Comparison of ENCODE assay signal across 12 cellular contexts in the genomic region with DNA sequence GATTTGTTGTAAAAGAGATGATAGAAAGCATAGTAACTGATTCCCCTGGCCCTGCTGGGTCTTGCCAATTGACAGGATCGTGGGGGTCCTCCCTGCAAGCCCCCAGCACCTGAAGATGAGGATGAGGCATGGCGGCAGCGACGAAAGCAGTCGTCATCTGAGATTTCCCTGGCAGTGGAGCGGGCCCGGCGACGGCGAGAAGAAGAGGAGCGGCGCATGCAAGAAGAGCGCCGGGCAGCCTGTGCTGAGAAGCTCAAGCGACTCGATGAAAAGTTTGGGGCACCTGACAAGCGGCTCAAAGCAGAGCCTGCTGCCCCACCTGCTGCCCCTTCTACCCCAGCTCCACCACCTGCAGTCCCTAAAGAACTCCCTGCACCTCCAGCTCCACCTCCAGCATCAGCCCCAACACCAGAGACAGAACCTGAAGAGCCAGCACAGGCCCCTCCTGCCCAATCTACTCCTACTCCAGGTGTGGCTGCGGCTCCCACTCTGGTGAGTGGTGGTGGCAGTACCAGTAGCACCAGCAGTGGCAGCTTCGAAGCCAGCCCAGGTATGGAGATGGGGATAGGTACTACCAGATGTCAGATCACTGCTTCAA. TPM values are rescaled to one million over a fixed set of nuclear protein-coding genes. Genes with fewer than 3 reads are reported as not detected.
"Had no signal": no experiment of that assay in that cellular context is flagged by ENCODE, and none has a peak within 500 bp of the region (broad histone marks: within the 10 kb centered on the region; RNA-seq: fewer than 3 reads in every experiment).

No MANE protein-coding gene starts in this region.

- H3K4me3 ChIP-seq: esophagus muscularis mucosa, prostate gland, testis had no signal

- H3K4me3 Mint-ChIP-seq: activated naive CD4-positive, alpha-beta T cell treated with anti-CD3 and anti-CD28 coated beads, Interleukin-2, amount 10 ng/mL, durations not matched to agents 7 days and 5 days; activated T-helper 1 cell treated with anti-CD3 and anti-CD28 coated beads, Interleukin-12 subunit alpha, Interleukin-12 subunit beta, Interleukin-2, Interleukin-4 antibody, amounts not matched to agents 30 ng/mL and 10 ng/mL and 1 ng/mL, durations not matched to agents 14 hours and 24 hours and 36 hours had no signal

- H3K9me3 ChIP-seq: esophagus muscularis mucosa, prostate gland, testis had no signal

- ATAC-seq: sciatic nerve had no signal

- H3K27ac Mint-ChIP-seq: activated naive CD4-positive, alpha-beta T cell treated with anti-CD3 and anti-CD28 coated beads, Interleukin-2, amount 10 ng/mL, durations not matched to agents 7 days and 5 days had no signal

- H3K27me3 ChIP-seq: esophagus muscularis mucosa, testis had no signal

- H3K4me1 ChIP-seq: prostate gland had no signal

- DNase-seq: activated CD4-positive, alpha-beta T cell treated with anti-CD3 and anti-CD28 coated beads, Interleukin-2, amount 50 U/mL, for 4 hours; activated naive CD4-positive, alpha-beta T cell treated with anti-CD3 and anti-CD28 coated beads, Interleukin-2, amount 10 ng/mL, durations not matched to agents 7 days and 5 days; midbrain; occipital lobe; stimulated activated CD4-positive, alpha-beta T cell treated with anti-CD3 and anti-CD28 coated beads, Interleukin-2, amount 100 ng/mL, for 24 hours; stimulated activated naive CD4-positive, alpha-beta T cell treated with Interleukin-2 at 50 U/mL for 16 hours; testis had no signal

- H3K9me3 Mint-ChIP-seq: activated naive CD4-positive, alpha-beta T cell treated with anti-CD3 and anti-CD28 coated beads, Interleukin-2, amount 10 ng/mL, durations not matched to agents 7 days and 5 days; activated T-helper 1 cell treated with anti-CD3 and anti-CD28 coated beads, Interleukin-12 subunit alpha, Interleukin-12 subunit beta, Interleukin-2, Interleukin-4 antibody, amounts not matched to agents 30 ng/mL and 10 ng/mL and 1 ng/mL, durations not matched to agents 14 hours and 24 hours and 36 hours had no signal

- H3K27ac ChIP-seq: esophagus muscularis mucosa, prostate gland, testis had no signal

- H3K27me3 Mint-ChIP-seq: activated naive CD4-positive, alpha-beta T cell treated with anti-CD3 and anti-CD28 coated beads, Interleukin-2, amount 10 ng/mL, durations not matched to agents 7 days and 5 days had no signal

RNA-seq across cellular contexts. Expression of a gene that starts 12.8 kb away (rescaled TPM):
- total RNA-seq: fibroblast of villous mesenchyme had no signal

RNA-seq across cellular contexts. Expression of a gene that starts 27.9 kb away (rescaled TPM):
- total RNA-seq: occipital lobe had no signal
